ENCODE assay signal across 15 cellular contexts in genomic region chr10:95660283-95660682, GRCh38. TPM values are rescaled to one million over a fixed set of nuclear protein-coding genes. Genes with fewer than 3 reads are reported as not detected.
A peak's percentile ranks its signal among the peaks of the same experiment; 100 is the strongest.
DNase-seq lines count a peak whose midpoint lies in the region; ATAC-seq and TF ChIP-seq lines count a peak whose summit lies in the region.
"Had no signal": no experiment of that assay in that cellular context is flagged by ENCODE, and none has a peak within 500 bp of the region (broad histone marks: within the 10 kb centered on the region; RNA-seq: fewer than 3 reads in every experiment).

No MANE protein-coding gene starts in this region.

- no peak overlapping the region for H2BK120ac ChIP-seq in IMR-90 (ENCODE audit: low read depth, low read length)

- TF ChIP-seq CTCF in IMR-90 (conservative IDR thresholded peaks at IDR 0.05; ENCODE audit: low read depth, low read length) (no peak), choroid plexus epithelial cell (conservative IDR thresholded peaks at IDR 0.05; ENCODE audit: low read depth, low read length) (no peak), natural killer cell (IDR thresholded peaks at IDR 0.05) (no peak), BE2C (IDR thresholded peaks at IDR 0.05; ENCODE audit: low read depth, low read length) (no peak)

- CTCF ChIA-PET in IMR-90 (lab: Yijun Ruan, JAX) = no interaction called here
- CTCF ChIA-PET in naive thymus-derived CD4-positive, alpha-beta T cell (lab: Charles Lee) = no interaction called here

- no peak overlapping the region for H4K5ac ChIP-seq in IMR-90 (ENCODE audit: low read depth, low read length)

- H3K4ac ChIP-seq in IMR-90 (ENCODE audit: low read depth, low read length) = no peak overlapping the region

- no peaks in the 10 kb centered on the region for H3K9me3 ChIP-seq in IMR-90 (ENCODE audit: control insufficient read depth, insufficient read depth, low read length)
- H3K9me3 ChIP-seq in naive thymus-derived CD4-positive, alpha-beta T cell (ENCODE audit: control insufficient read depth in 2 of 3, low read length in 3 of 3) = no peaks in the 10 kb centered on the region
- H3K9me3 ChIP-seq in BE2C = no peaks in the 10 kb centered on the region
- H3K9me3 ChIP-seq: spleen, upper lobe of left lung had no signal

- no peak overlapping the region for H2BK15ac ChIP-seq in IMR-90 (ENCODE audit: low read depth, low read length)

- no peak overlapping the region for H3K27ac ChIP-seq in IMR-90 (ENCODE audit: insufficient read depth, low read length)
- H3K27ac ChIP-seq in naive thymus-derived CD4-positive, alpha-beta T cell (ENCODE audit: low read depth, low read length) = no peak overlapping the region
- H3K27ac ChIP-seq: spleen, upper lobe of left lung had no signal

- H3K36me3 Mint-ChIP-seq in naive thymus-derived CD4-positive, alpha-beta T cell = peaks cover 0 to 7% (median 0%) of the 10 kb centered on the region in 5 donors
- H3K36me3 Mint-ChIP-seq in natural killer cell = no peaks in the 10 kb centered on the region

- no peak overlapping the region for H2BK5ac ChIP-seq in IMR-90 (ENCODE audit: low read depth, low read length, poor library complexity, severe bottlenecking)

- H3K79me1 ChIP-seq in IMR-90 (ENCODE audit: low read depth in 1 of 2, low read length in 2 of 2) = peaks cover 5 to 15% of the 10 kb centered on the region in 2 experiments

- TF ChIP-seq POLR2A in IMR-90 (IDR thresholded peaks at IDR 0.05; ENCODE audit: low read depth, low read length) = no peak

- H3K4me3 Mint-ChIP-seq in naive thymus-derived CD4-positive, alpha-beta T cell = no peak overlapping the region
- no peak overlapping the region for H3K4me3 Mint-ChIP-seq in natural killer cell
- H3K4me3 Mint-ChIP-seq: activated naive CD4-positive, alpha-beta T cell treated with anti-CD3 and anti-CD28 coated beads for 36 hours; stimulated activated naive B cell treated with anti-CD40 and anti-IgM and Interleukin-4, amounts not matched to agents 10 μg/mL and 1 μg/mL and 100 μg/mL, for 72 hours had no signal

- POLR2A ChIA-PET in IMR-90 (lab: Charles Lee; ENCODE audit: unreplicated experiment) = no interaction called here
- POLR2A ChIA-PET in naive thymus-derived CD4-positive, alpha-beta T cell (lab: Charles Lee) = interaction anchor here (1.4 kb wide), 1 partner anchor 33 kb away, joined by 4 read pairs; the partner anchor contains the start of gene TCTN3

- H3K9me1 ChIP-seq in IMR-90 (ENCODE audit: insufficient read depth, low read length) = no peaks in the 10 kb centered on the region

- no peak for TF ChIP-seq RAD21 in IMR-90 (IDR thresholded peaks at IDR 0.05; ENCODE audit: low read length)

- no peaks in the 10 kb centered on the region for H4K20me1 ChIP-seq in IMR-90 (ENCODE audit: insufficient read depth, low read length)

- H3K27ac Mint-ChIP-seq in naive thymus-derived CD4-positive, alpha-beta T cell = no peak overlapping the region
- H3K27ac Mint-ChIP-seq in natural killer cell = no peak overlapping the region
- H3K27ac Mint-ChIP-seq: activated naive CD4-positive, alpha-beta T cell treated with anti-CD3 and anti-CD28 coated beads for 36 hours; stimulated activated naive B cell treated with anti-CD40 and anti-IgM and Interleukin-4, amounts not matched to agents 10 μg/mL and 1 μg/mL and 100 μg/mL, for 72 hours had no signal

- no peak overlapping the region for H3K4me2 ChIP-seq in IMR-90 (ENCODE audit: low read depth, low read length)

- no peak overlapping the region for H3K56ac ChIP-seq in IMR-90 (ENCODE audit: extremely low read depth, insufficient read depth, low read length)

- no peak overlapping the region for H2AFZ ChIP-seq in IMR-90 (replicated peaks; ENCODE audit: low read length, poor library complexity)

- H3K36me3 ChIP-seq in IMR-90 (ENCODE audit: control insufficient read depth, insufficient read depth, low read length) = peaks cover 5% of the 10 kb centered on the region
- H3K36me3 ChIP-seq in naive thymus-derived CD4-positive, alpha-beta T cell (ENCODE audit: control insufficient read depth in 2 of 3, insufficient read depth in 3 of 3, low read length in 3 of 3) = peaks cover 0 to 6% (median 0%) of the 10 kb centered on the region in 3 experiments
- no peaks in the 10 kb centered on the region for H3K36me3 ChIP-seq in BE2C

- no peak overlapping the region for H2AK9ac ChIP-seq in IMR-90 (replicated peaks; ENCODE audit: low read depth, low read length, poor library complexity)

- intact Hi-C loops in IMR-90 (cut with micrococcal nuclease) = loop anchor here (5.0 kb wide), 1 partner anchor 792 kb away; no protein-coding TSS in a partner anchor
- intact Hi-C loops in naive thymus-derived CD4-positive, alpha-beta T cell (cut with micrococcal nuclease) = no loop called here
- intact Hi-C loops in natural killer cell (cut with micrococcal nuclease) = no loop called here

- ATAC-seq in IMR-90 (ENCODE audit: low read depth) (no peak), natural killer cell (no peak)
- ATAC-seq in naive thymus-derived CD4-positive, alpha-beta T cell = no peak
- ATAC-seq: stimulated activated naive B cell treated with anti-CD40 and anti-IgM and Interleukin-4, amounts not matched to agents 10 μg/mL and 1 μg/mL and 100 μg/mL, for 72 hours had no signal

- peak; percentile 53 for DNase-seq in AG08396 (ENCODE audit: low spot score)
- peak; percentile 64 for DNase-seq in IMR-90
- DNase-seq in choroid plexus epithelial cell (ENCODE audit: low read depth) = peak; percentile 50
- peak; percentile 58 for DNase-seq in left kidney (ENCODE audit: low read depth, low spot score)
- DNase-seq in naive thymus-derived CD4-positive, alpha-beta T cell = no peak
- no peak for DNase-seq in stimulated activated CD8-positive, alpha-beta memory T cell treated with anti-CD3 and anti-CD28 coated beads, Interleukin-4, amount 100 ng/mL, for 48 hours
- no peak for DNase-seq in natural killer cell
- no peak for DNase-seq in BE2C
- DNase-seq: activated CD4-positive, alpha-beta T cell treated with anti-CD3 and anti-CD28 coated beads for 48 hours; activated naive CD4-positive, alpha-beta T cell treated with anti-CD3 and anti-CD28 coated beads for 36 hours; NCI-H146; NCI-H446; spleen; stimulated activated naive B cell treated with anti-CD40 and anti-IgM and Interleukin-4, amounts not matched to agents 10 μg/mL and 1 μg/mL and 100 μg/mL, for 72 hours; upper lobe of left lung had no signal

- H3K9ac ChIP-seq in IMR-90 (ENCODE audit: low read depth, low read length) = no peak overlapping the region

- H3K9me3 Mint-ChIP-seq in naive thymus-derived CD4-positive, alpha-beta T cell = peaks cover 0 to 4% (median 0%) of the 10 kb centered on the region in 11 donors
- H3K9me3 Mint-ChIP-seq in natural killer cell = no peaks in the 10 kb centered on the region

- H3K27me3 Mint-ChIP-seq in naive thymus-derived CD4-positive, alpha-beta T cell = peaks cover 0 to 3% (median 0%) of the 10 kb centered on the region in 5 donors
- H3K27me3 Mint-ChIP-seq in natural killer cell (ENCODE audit: low read depth in 2 of 2) = no peaks in the 10 kb centered on the region
- H3K27me3 Mint-ChIP-seq: stimulated activated naive B cell treated with anti-CD40 and anti-IgM and Interleukin-4, amounts not matched to agents 10 μg/mL and 1 μg/mL and 100 μg/mL, for 72 hours had no signal

- H3K4me3 ChIP-seq in IMR-90 (ENCODE audit: insufficient read depth, low read depth, low read length) (no peak overlapping the region), choroid plexus epithelial cell (ENCODE audit: low read depth, low read length) (no peak overlapping the region), BE2C (ENCODE audit: low read depth, low read length) (no peak overlapping the region)
- H3K4me3 ChIP-seq in naive thymus-derived CD4-positive, alpha-beta T cell (ENCODE audit: low read length) = no peak overlapping the region
- H3K4me3 ChIP-seq: spleen, upper lobe of left lung had no signal

- no peak overlapping the region for H2BK20ac ChIP-seq in IMR-90 (ENCODE audit: low read depth, low read length)

- no peak overlapping the region for H4K91ac ChIP-seq in IMR-90 (ENCODE audit: insufficient read depth, low read depth, low read length)

- H3K27me3 ChIP-seq in IMR-90 (ENCODE audit: control insufficient read depth, insufficient read depth, low read length) (no peaks in the 10 kb centered on the region), BE2C (no peaks in the 10 kb centered on the region)
- no peaks in the 10 kb centered on the region for H3K27me3 ChIP-seq in naive thymus-derived CD4-positive, alpha-beta T cell (ENCODE audit: control insufficient read depth in 2 of 2, insufficient read depth in 2 of 2, low read length in 2 of 2)
- H3K27me3 ChIP-seq: spleen, upper lobe of left lung had no signal

- in situ Hi-C loops in IMR-90 (cut with MboI; ENCODE audit: low sequenced_read_pairs) = no loop called here

- H3K4me1 ChIP-seq in IMR-90 (ENCODE audit: control insufficient read depth, insufficient read depth, low read length) (no peaks in the 10 kb centered on the region), BE2C (no peaks in the 10 kb centered on the region)
- H3K4me1 ChIP-seq in naive thymus-derived CD4-positive, alpha-beta T cell (ENCODE audit: control insufficient read depth in 2 of 2, insufficient read depth in 2 of 2, low read length in 2 of 2) = peaks cover 6 to 11% of the 10 kb centered on the region in 2 donors

- no peak overlapping the region for H2AK5ac ChIP-seq in IMR-90 (ENCODE audit: low read depth, low read length)

- dilution Hi-C loops in IMR-90 (cut with HindIII; ENCODE audit: low sequenced_read_pairs, unreplicated experiment) = no loop called here

- BruUV-seq in IMR-90 (replicated peaks; lab: Mats Ljungman, UMichigan) = no TSS peak

- H4K8ac ChIP-seq in IMR-90 (ENCODE audit: low read depth in 2 of 2, low read length in 2 of 2) = no peak overlapping the region

- H3K14ac ChIP-seq in IMR-90 (replicated peaks; ENCODE audit: low read depth, low read length) = no peak overlapping the region

- H3K4me1 Mint-ChIP-seq in naive thymus-derived CD4-positive, alpha-beta T cell = peaks cover 5 to 24% (median 13%) of the 10 kb centered on the region in 7 donors
- H3K4me1 Mint-ChIP-seq in natural killer cell = peaks cover 16 to 18% of the 10 kb centered on the region in 2 donors

- H3K18ac ChIP-seq in IMR-90 (ENCODE audit: low read depth, low read length) = no peak overlapping the region

- no peak overlapping the region for H3K23ac ChIP-seq in IMR-90 (ENCODE audit: low read depth, low read length)

RNA-seq across cellular contexts. Expression of gene ALDH18A1, which starts 3.8 kb away (rescaled TPM):
- total RNA-seq in IMR-90 (2012; rRNA removed) = 201 and 232 TPM in 2 replicates
- polyA plus RNA-seq in IMR-90 (2012; rRNA removed) = 84.0 and 93.4 TPM in 2 replicates
- 53.2 and 78.4 TPM in 2 replicates for polyA plus RNA-seq in IMR-90 (2012; cell fraction: cytosol; rRNA removed)
- polyA plus RNA-seq in IMR-90 (2012; cell fraction: nucleus; rRNA removed; ENCODE audit: low replicate concordance) = 63.0 and 105 TPM in 2 replicates
- 10 to 100 TPM; 15.0 to 73.8 (median 26.0) TPM for total RNA-seq in naive thymus-derived CD4-positive, alpha-beta T cell
- polyA plus RNA-seq in naive thymus-derived CD4-positive, alpha-beta T cell = 10 to 100 TPM; 51.9 to 62.4 TPM
- 10 to 100 TPM; 20.7 to 33.4 (median 25.2) TPM for total RNA-seq in natural killer cell
- 58.8 TPM for polyA plus RNA-seq in BE2C (2012; ENCODE audit: insufficient read depth, insufficient read length, low read depth)

RNA-seq across cellular contexts. Expression of gene TCTN3, which starts 33.4 kb away (rescaled TPM):
- total RNA-seq in IMR-90 (2012; rRNA removed) = 20.6 and 26.9 TPM in 2 replicates
- polyA plus RNA-seq in IMR-90 (2012; rRNA removed) = 35.1 and 38.6 TPM in 2 replicates
- polyA plus RNA-seq in IMR-90 (2012; cell fraction: cytosol; rRNA removed) = 20.3 and 61.4 TPM in 2 replicates
- polyA plus RNA-seq in IMR-90 (2012; cell fraction: nucleus; rRNA removed; ENCODE audit: low replicate concordance) = 17.8 and 23.1 TPM in 2 replicates
- 10 to 100 TPM; 16.2 to 38.3 (median 22.2) TPM for total RNA-seq in naive thymus-derived CD4-positive, alpha-beta T cell
- 10 to 100 TPM; 55.0 to 60.7 TPM for polyA plus RNA-seq in naive thymus-derived CD4-positive, alpha-beta T cell
- 10 to 100 TPM; 15.3 to 20.6 (median 15.8) TPM for total RNA-seq in natural killer cell
- polyA plus RNA-seq in BE2C (2012; ENCODE audit: insufficient read depth, insufficient read length, low read depth) = 29.3 TPM

Comparison
In these comparisons a context has a peak if more than half of its experiments do, and no peak if none do; other contexts are left out.
1. DNase-seq: peak in AG08396 (single experiment), IMR-90 (single experiment), choroid plexus epithelial cell (single experiment) and left kidney (single experiment); none in naive thymus-derived CD4-positive, alpha-beta T cell (0 of 9), stimulated activated CD8-positive, alpha-beta memory T cell treated with anti-CD3 and anti-CD28 coated beads, Interleukin-4, amount 100 ng/mL, for 48 hours (single experiment), natural killer cell (single experiment) and BE2C (single experiment).